In the genomic region with DNA sequence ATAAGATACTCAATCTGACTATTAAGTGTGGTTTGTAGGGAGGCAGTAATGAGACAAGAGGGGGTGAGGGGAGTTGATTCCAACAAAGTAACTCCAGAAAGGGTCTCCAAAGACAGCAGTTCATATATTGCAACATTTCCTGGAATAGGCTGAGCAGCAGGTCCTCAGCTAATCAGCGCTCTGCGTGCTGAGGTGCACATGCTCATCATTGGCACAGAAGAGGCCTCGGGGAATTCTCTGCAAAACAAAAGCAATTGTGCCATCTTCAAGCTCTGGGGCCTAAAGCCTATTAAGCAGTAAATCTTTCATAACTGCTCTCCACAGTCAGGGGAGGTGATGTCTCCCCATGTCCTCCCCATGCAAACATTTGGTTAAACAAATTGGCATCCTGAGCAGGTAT, we compare ENCODE assay signal across 18 cellular contexts.
DNase-seq lines count a peak whose midpoint lies in the region; ATAC-seq and TF ChIP-seq lines count a peak whose summit lies in the region.
"Had no signal": no experiment of that assay in that cellular context is flagged by ENCODE, and none has a peak within 500 bp of the region (broad histone marks: within the 10 kb centered on the region; RNA-seq: fewer than 3 reads in every experiment).

No MANE protein-coding gene starts in this region.

- no peak overlapping the region for H4K5ac ChIP-seq in IMR-90 (ENCODE audit: low read depth, low read length)

- H3K36me3 ChIP-seq in IMR-90 (ENCODE audit: control insufficient read depth, insufficient read depth, low read length) (no peaks in the 10 kb centered on the region), gastroesophageal sphincter (no peaks in the 10 kb centered on the region), MM.1S (replicated peaks; ENCODE audit: insufficient read depth, low read length) (no peaks in the 10 kb centered on the region), Caco-2 (ENCODE audit: control insufficient read depth, insufficient read depth, low read length) (no peaks in the 10 kb centered on the region)
- H3K36me3 ChIP-seq: stomach had no signal

- H3K4me3 Mint-ChIP-seq in Caco-2 (ENCODE audit: unreplicated experiment) = no peak overlapping the region
- H3K4me3 Mint-ChIP-seq: activated CD4-positive, alpha-beta memory T cell treated with anti-CD3 and anti-CD28 coated beads, Interleukin-2, amount 10 ng/mL, durations not matched to agents 7 days and 5 days; brain; naive thymus-derived CD4-positive, alpha-beta T cell had no signal

- peak; percentile 42 for DNase-seq in AG20443 (ENCODE audit: low spot score)
- no peak for DNase-seq in IMR-90
- peak; percentile 90 for DNase-seq in SK-MEL-5 (ENCODE audit: low read depth, low spot score)
- no peak for DNase-seq in MM.1S
- no peak for DNase-seq in stimulated activated naive CD4-positive, alpha-beta T cell treated with Interleukin-2 at 50 U/mL for 16 hours (lab: John Stamatoyannopoulos, UW)
- DNase-seq in left lobe of liver (ENCODE audit: low spot score) = no peak
- DNase-seq in Caco-2 = no peak
- DNase-seq: activated CD4-positive, alpha-beta memory T cell treated with anti-CD3 and anti-CD28 coated beads, Interleukin-2, amount 10 ng/mL, durations not matched to agents 7 days and 5 days; activated effector memory CD4-positive, alpha-beta T cell treated with Interleukin-2 at 50 U/mL for 16 hours; GF-D8; KBM-7; left colon; naive thymus-derived CD4-positive, alpha-beta T cell; stomach; T1000 had no signal

- WGBS in IMR-90 (ENCODE audit: extremely low coverage in 2 of 2, insufficient read length in 1 of 2), 2 experiments = 40% methylated on average over 2 of the region's 3 CpGs; no CpG with 5 or more reads in 1 of the 2 experiments
- 55 to 63% methylated on average over 3 of the region's 3 CpGs for WGBS in gastroesophageal sphincter (ENCODE audit: low coverage in 1 of 2), 2 donors

- H3K4ac ChIP-seq in IMR-90 (ENCODE audit: low read depth, low read length) = peak overlapping the region; percentile 81

- H3K27me3 Mint-ChIP-seq in Caco-2 (ENCODE audit: insufficient read depth, unreplicated experiment) = peaks cover 18% of the 10 kb centered on the region
- H3K27me3 Mint-ChIP-seq: activated CD4-positive, alpha-beta memory T cell treated with anti-CD3 and anti-CD28 coated beads, Interleukin-2, amount 10 ng/mL, durations not matched to agents 7 days and 5 days had no signal

- no peak for TF ChIP-seq EP300 in gastroesophageal sphincter (IDR thresholded peaks at IDR 0.05)

- no peaks in the 10 kb centered on the region for H3K27me3 ChIP-seq in IMR-90 (ENCODE audit: control insufficient read depth, insufficient read depth, low read length)
- peaks cover 4% of the 10 kb centered on the region for H3K27me3 ChIP-seq in gastroesophageal sphincter
- no peaks in the 10 kb centered on the region for H3K27me3 ChIP-seq in MM.1S (replicated peaks; ENCODE audit: insufficient read depth, low read length)
- H3K27me3 ChIP-seq in Caco-2 (replicated peaks; ENCODE audit: control insufficient read depth, insufficient read depth, low read length) = peaks cover 2% of the 10 kb centered on the region; the same call in 1 of the 2 replicates
- H3K27me3 ChIP-seq: stomach had no signal

- ATAC-seq in IMR-90 (ENCODE audit: low read depth) = no peak
- peak; percentile 13 for ATAC-seq in gastroesophageal sphincter
- ATAC-seq in left lobe of liver = no peak
- ATAC-seq: left colon; naive thymus-derived CD4-positive, alpha-beta T cell had no signal

- peak overlapping the region; percentile 81 for H2BK120ac ChIP-seq in IMR-90 (ENCODE audit: low read depth, low read length)

- H3K79me2 ChIP-seq in MM.1S (ENCODE audit: low read length) = no peaks in the 10 kb centered on the region

- H2BK20ac ChIP-seq in IMR-90 (ENCODE audit: low read depth, low read length) = peak overlapping the region; percentile 80

- peak overlapping the region; percentile 59 for H2BK5ac ChIP-seq in IMR-90 (ENCODE audit: low read depth, low read length, poor library complexity, severe bottlenecking)

- H2AK5ac ChIP-seq in IMR-90 (ENCODE audit: low read depth, low read length) = peak overlapping the region; percentile 36; the same call in 1 of the 2 replicates

- H3K9ac ChIP-seq in IMR-90 (ENCODE audit: low read depth, low read length) = no peak overlapping the region
- no peak overlapping the region for H3K9ac ChIP-seq in MM.1S (ENCODE audit: low read length)

- H3F3A ChIP-seq in MM.1S (ENCODE audit: insufficient read depth, low read length) = no peaks in the 10 kb centered on the region

- H3K18ac ChIP-seq in IMR-90 (ENCODE audit: low read depth, low read length) = no peak overlapping the region; the same call in 1 of the 2 replicates

- no peaks in the 10 kb centered on the region for H3K79me1 ChIP-seq in IMR-90 (ENCODE audit: low read depth in 1 of 2, low read length in 2 of 2)

- H3K23ac ChIP-seq in IMR-90 (ENCODE audit: low read depth, low read length) = peak overlapping the region; percentile 70; the same call in 1 of the 2 replicates

- H3K9me3 ChIP-seq in IMR-90 (ENCODE audit: control insufficient read depth, insufficient read depth, low read length) (no peaks in the 10 kb centered on the region), gastroesophageal sphincter (no peaks in the 10 kb centered on the region), MM.1S (replicated peaks; ENCODE audit: insufficient read depth, low read length) (no peaks in the 10 kb centered on the region), Caco-2 (no peaks in the 10 kb centered on the region)
- H3K9me3 ChIP-seq: stomach had no signal

- no peak overlapping the region for H3K4me3 ChIP-seq in IMR-90 (ENCODE audit: insufficient read depth, low read depth, low read length)
- no peak overlapping the region for H3K4me3 ChIP-seq in gastroesophageal sphincter
- H3K4me3 ChIP-seq in MM.1S (ENCODE audit: low read length) = no peak overlapping the region
- no peak overlapping the region for H3K4me3 ChIP-seq in Caco-2 (ENCODE audit: low read depth, low read length)
- H3K4me3 ChIP-seq: stomach had no signal

- H3K4me2 ChIP-seq in IMR-90 (ENCODE audit: low read depth, low read length) (no peak overlapping the region), MM.1S (ENCODE audit: low read depth, low read length) (no peak overlapping the region)

- BruUV-seq in IMR-90 (replicated peaks; lab: Mats Ljungman, UMichigan) = no TSS peak
- no TSS peak for BruUV-seq in Caco-2 (replicated peaks; lab: Mats Ljungman, UMichigan)

- H3K9me3 Mint-ChIP-seq in Caco-2 (ENCODE audit: unreplicated experiment) = no peaks in the 10 kb centered on the region
- H3K9me3 Mint-ChIP-seq: activated CD4-positive, alpha-beta memory T cell treated with anti-CD3 and anti-CD28 coated beads, Interleukin-2, amount 10 ng/mL, durations not matched to agents 7 days and 5 days had no signal

- CTCF ChIA-PET in IMR-90 (lab: Yijun Ruan, JAX) (interaction anchor here (1.4 to 1.6 kb wide), 2 partner anchors 32 to 51 kb away, joined by 3 read pairs; no protein-coding TSS in a partner anchor), Caco-2 (lab: Charles Lee) (no interaction called here)

- TF ChIP-seq CTCF in IMR-90 (conservative IDR thresholded peaks at IDR 0.05; ENCODE audit: low read depth, low read length) = no peak
- TF ChIP-seq CTCF in gastroesophageal sphincter (IDR thresholded peaks at IDR 0.05) = no peak
- no peak for TF ChIP-seq CTCF in MM.1S (IDR thresholded peaks at IDR 0.05; ENCODE audit: low read length)
- TF ChIP-seq CTCF in Caco-2 (IDR thresholded peaks at IDR 0.05; ENCODE audit: insufficient read depth in 1 of 2, low read depth in 1 of 2, low read length in 1 of 2, severe bottlenecking in 1 of 2, unreplicated experiment in 1 of 2) = no peak

- intact Hi-C loops in IMR-90 (cut with micrococcal nuclease) = no loop called here
- intact Hi-C loops in Caco-2 (cut with micrococcal nuclease; ENCODE audit: unreplicated experiment) = no loop called here

- no peak for TF ChIP-seq POLR2A in IMR-90 (IDR thresholded peaks at IDR 0.05; ENCODE audit: low read depth, low read length)
- no peak for TF ChIP-seq POLR2A in gastroesophageal sphincter (IDR thresholded peaks at IDR 0.05)

- peaks cover 18% of the 10 kb centered on the region; the same call in 1 of the 2 replicates for H3K9me1 ChIP-seq in IMR-90 (ENCODE audit: insufficient read depth, low read length)

- dilution Hi-C loops in IMR-90 (cut with HindIII; ENCODE audit: low sequenced_read_pairs, unreplicated experiment) = no loop called here

- no peak for TF ChIP-seq RAD21 in IMR-90 (IDR thresholded peaks at IDR 0.05; ENCODE audit: low read length)

- H2AFZ ChIP-seq in IMR-90 (replicated peaks; ENCODE audit: low read length, poor library complexity) = no peak overlapping the region
- H2AFZ ChIP-seq in MM.1S (ENCODE audit: low read length) = no peak overlapping the region

- H3K4me1 Mint-ChIP-seq in Caco-2 (ENCODE audit: low read depth, unreplicated experiment) = no peaks in the 10 kb centered on the region
- H3K4me1 Mint-ChIP-seq: activated CD4-positive, alpha-beta memory T cell treated with anti-CD3 and anti-CD28 coated beads, Interleukin-2, amount 10 ng/mL, durations not matched to agents 7 days and 5 days; naive thymus-derived CD4-positive, alpha-beta T cell had no signal

- H3K56ac ChIP-seq in IMR-90 (ENCODE audit: extremely low read depth, insufficient read depth, low read length) = no peak overlapping the region

- H3K9me2 ChIP-seq in MM.1S (replicated peaks; ENCODE audit: insufficient read depth, low read length) = no peaks in the 10 kb centered on the region

- in situ Hi-C loops in IMR-90 (cut with MboI; ENCODE audit: low sequenced_read_pairs) (no loop called here), SK-MEL-5 (cut with HindIII; ENCODE audit: low pct_unique_long_range_greater_than_20kb, low sequenced_read_pairs) (no loop called here)

- no peaks in the 10 kb centered on the region for H4K20me1 ChIP-seq in IMR-90 (ENCODE audit: insufficient read depth, low read length)
- H4K20me1 ChIP-seq in MM.1S (ENCODE audit: insufficient read depth, low read length) = no peaks in the 10 kb centered on the region

- peak overlapping the region; percentile 70; the same call in 1 of the 2 replicates for H4K91ac ChIP-seq in IMR-90 (ENCODE audit: insufficient read depth, low read depth, low read length)

- peak overlapping the region in 1 of 2 experiments; percentile 54; a peak in 1 of 4 replicates for H4K8ac ChIP-seq in IMR-90 (ENCODE audit: low read depth in 2 of 2, low read length in 2 of 2)

- H3K27ac ChIP-seq in IMR-90 (ENCODE audit: insufficient read depth, low read length) (no peak overlapping the region), gastroesophageal sphincter (peak overlapping the region in 1 of 4 donors; percentile 57), MM.1S (ENCODE audit: low read length) (no peak overlapping the region)
- H3K27ac ChIP-seq: C4-2B had no signal

- H3K27ac Mint-ChIP-seq in Caco-2 (ENCODE audit: unreplicated experiment) = no peak overlapping the region
- H3K27ac Mint-ChIP-seq: activated CD4-positive, alpha-beta memory T cell treated with anti-CD3 and anti-CD28 coated beads, Interleukin-2, amount 10 ng/mL, durations not matched to agents 7 days and 5 days; naive thymus-derived CD4-positive, alpha-beta T cell had no signal

- H3K4me1 ChIP-seq in IMR-90 (ENCODE audit: control insufficient read depth, insufficient read depth, low read length) (peaks cover 24% of the 10 kb centered on the region), gastroesophageal sphincter (peaks cover 0 to 23% (median 8%) of the 10 kb centered on the region in 3 donors), MM.1S (ENCODE audit: low read length) (no peaks in the 10 kb centered on the region), Caco-2 (no peaks in the 10 kb centered on the region)

- no peaks in the 10 kb centered on the region for H3K36me3 Mint-ChIP-seq in Caco-2 (ENCODE audit: insufficient read depth, unreplicated experiment)
- H3K36me3 Mint-ChIP-seq: brain; naive thymus-derived CD4-positive, alpha-beta T cell had no signal

- H2BK15ac ChIP-seq in IMR-90 (ENCODE audit: low read depth, low read length) = 0 out of 3 replicates have a peak overlapping the region, but pooled peaks have one; percentile 3

- POLR2A ChIA-PET in IMR-90 (lab: Charles Lee; ENCODE audit: unreplicated experiment) = no interaction called here
- POLR2A ChIA-PET in Caco-2 (lab: Charles Lee) = no interaction called here

- H2AK9ac ChIP-seq in IMR-90 (replicated peaks; ENCODE audit: low read depth, low read length, poor library complexity) = peak overlapping the region; percentile 66

- H3K14ac ChIP-seq in IMR-90 (replicated peaks; ENCODE audit: low read depth, low read length) = no peak overlapping the region

Comparison
In these comparisons a context has a peak if more than half of its experiments do, and no peak if none do; other contexts are left out.
1. DNase-seq: peak in AG20443 (single experiment) and SK-MEL-5 (single experiment); none in IMR-90 (single experiment), MM.1S (single experiment), stimulated activated naive CD4-positive, alpha-beta T cell treated with Interleukin-2 at 50 U/mL for 16 hours (single experiment), left lobe of liver (single experiment) and Caco-2 (0 of 2).